ENCODE assay signal across 2 cellular contexts in genomic region chr1:41461790-41462679, GRCh38.
TF ChIP-seq lines count a peak whose summit lies in the region.

No MANE protein-coding gene starts in this region.

TF ChIP-seq in GM12878, 131 proteins besides CTCF, POLR2A, EP300 and RAD21 (continued from another document):
- TF ChIP-seq GATAD2B (conservative IDR thresholded peaks at IDR 0.05; ENCODE audit: low read depth) (no peak), CUX1 (IDR thresholded peaks at IDR 0.05; ENCODE audit: insufficient replicate concordance, low read depth, low read length) (no peak), KDM1A (IDR thresholded peaks at IDR 0.05; ENCODE audit: borderline replicate concordance) (no peak), HCFC1 (IDR thresholded peaks at IDR 0.05; ENCODE audit: low read length) (no peak), RUNX3 (IDR thresholded peaks at IDR 0.05; ENCODE audit: low read length) (no peak), RCOR1 (conservative IDR thresholded peaks at IDR 0.05; ENCODE audit: low read depth, low read length) (no peak), SIN3A (IDR thresholded peaks at IDR 0.05; ENCODE audit: low read depth, low read length) (no peak), RELA (IDR thresholded peaks at IDR 0.05; ENCODE audit: borderline replicate concordance, partially characterized antibody) (no peak), MYC (IDR thresholded peaks at IDR 0.05; ENCODE audit: insufficient read depth, insufficient read length, insufficient replicate concordance, low read length, severe bottlenecking) (no peak), NFXL1 (IDR thresholded peaks at IDR 0.05; ENCODE audit: borderline replicate concordance) (no peak), CHD4 (IDR thresholded peaks at IDR 0.05) (no peak), NR2C2 (IDR thresholded peaks at IDR 0.05; ENCODE audit: borderline replicate concordance, control insufficient read depth, insufficient read length, low read depth) (no peak), HDAC2 (IDR thresholded peaks at IDR 0.05) (no peak), JUND (IDR thresholded peaks at IDR 0.05; ENCODE audit: low read depth, low read length) (no peak), PAX8 (IDR thresholded peaks at IDR 0.05) (no peak), RELB (IDR thresholded peaks at IDR 0.05; ENCODE audit: low read depth) (no peak)
- TF ChIP-seq, protein P1, sequence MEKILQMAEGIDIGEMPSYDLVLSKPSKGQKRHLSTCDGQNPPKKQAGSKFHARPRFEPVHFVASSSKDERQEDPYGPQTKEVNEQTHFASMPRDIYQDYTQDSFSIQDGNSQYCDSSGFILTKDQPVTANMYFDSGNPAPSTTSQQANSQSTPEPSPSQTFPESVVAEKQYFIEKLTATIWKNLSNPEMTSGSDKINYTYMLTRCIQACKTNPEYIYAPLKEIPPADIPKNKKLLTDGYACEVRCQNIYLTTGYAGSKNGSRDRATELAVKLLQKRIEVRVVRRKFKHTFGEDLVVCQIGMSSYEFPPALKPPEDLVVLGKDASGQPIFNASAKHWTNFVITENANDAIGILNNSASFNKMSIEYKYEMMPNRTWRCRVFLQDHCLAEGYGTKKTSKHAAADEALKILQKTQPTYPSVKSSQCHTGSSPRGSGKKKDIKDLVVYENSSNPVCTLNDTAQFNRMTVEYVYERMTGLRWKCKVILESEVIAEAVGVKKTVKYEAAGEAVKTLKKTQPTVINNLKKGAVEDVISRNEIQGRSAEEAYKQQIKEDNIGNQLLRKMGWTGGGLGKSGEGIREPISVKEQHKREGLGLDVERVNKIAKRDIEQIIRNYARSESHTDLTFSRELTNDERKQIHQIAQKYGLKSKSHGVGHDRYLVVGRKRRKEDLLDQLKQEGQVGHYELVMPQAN (conservative IDR thresholded peaks at IDR 0.05) = no peak
- TF ChIP-seq, protein P2, sequence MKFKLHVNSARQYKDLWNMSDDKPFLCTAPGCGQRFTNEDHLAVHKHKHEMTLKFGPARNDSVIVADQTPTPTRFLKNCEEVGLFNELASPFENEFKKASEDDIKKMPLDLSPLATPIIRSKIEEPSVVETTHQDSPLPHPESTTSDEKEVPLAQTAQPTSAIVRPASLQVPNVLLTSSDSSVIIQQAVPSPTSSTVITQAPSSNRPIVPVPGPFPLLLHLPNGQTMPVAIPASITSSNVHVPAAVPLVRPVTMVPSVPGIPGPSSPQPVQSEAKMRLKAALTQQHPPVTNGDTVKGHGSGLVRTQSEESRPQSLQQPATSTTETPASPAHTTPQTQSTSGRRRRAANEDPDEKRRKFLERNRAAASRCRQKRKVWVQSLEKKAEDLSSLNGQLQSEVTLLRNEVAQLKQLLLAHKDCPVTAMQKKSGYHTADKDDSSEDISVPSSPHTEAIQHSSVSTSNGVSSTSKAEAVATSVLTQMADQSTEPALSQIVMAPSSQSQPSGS (IDR thresholded peaks at IDR 0.05; ENCODE audit: low read length) = no peak

TF ChIP-seq in liver, 16 proteins besides CTCF, POLR2A, EP300 and RAD21 (continued from another document):
- no peak for TF ChIP-seq GABPA (IDR thresholded peaks at IDR 0.05 in 1 of 2, conservative IDR thresholded peaks at IDR 0.05 in 1 of 2)
TF ChIP-seq in liver: peak in this region for 2.
